Comparison of ENCODE assay signal across 6 cellular contexts in the genomic region with DNA sequence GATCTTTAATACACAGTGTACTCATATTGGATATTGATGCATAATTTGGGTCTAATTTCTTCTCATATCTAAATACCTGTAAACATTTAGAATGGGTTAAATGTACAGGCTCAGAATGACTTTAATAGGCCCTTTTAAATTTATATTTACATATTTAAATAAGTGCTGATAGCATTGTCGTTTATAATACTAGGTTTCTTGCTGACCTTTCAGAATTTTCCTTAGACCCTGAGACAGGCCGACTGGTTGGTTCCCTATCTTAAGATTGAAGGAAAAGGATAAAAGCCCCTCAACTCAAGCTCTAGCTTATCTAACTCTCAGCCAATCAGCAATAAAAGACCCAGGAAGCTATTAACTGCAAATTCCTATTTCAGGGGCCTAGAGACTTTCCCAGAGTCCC.
"Had no signal": no experiment of that assay in that cellular context is flagged by ENCODE, and none has a peak within 500 bp of the region (broad histone marks: within the 10 kb centered on the region; RNA-seq: fewer than 3 reads in every experiment).

No MANE protein-coding gene starts in this region.

- H3K9me3 Mint-ChIP-seq: H9 had no signal

- H3K27ac ChIP-seq: KMS-11 had no signal

- DNase-seq: GOT3, H9, HCEC 1CT, KBM-7 had no signal

- H3K4me2 ChIP-seq: KMS-11 had no signal

- FAIRE-seq: HTR-8/SVneo had no signal

- H3K4me3 Mint-ChIP-seq: H9 had no signal

- H3K27ac Mint-ChIP-seq: H9 had no signal

- H3K9ac ChIP-seq: KMS-11 had no signal
